ENCODE assay signal across 8 cellular contexts in genomic region chrX:153334654-153335295, GRCh38. TPM values are rescaled to one million over a fixed set of nuclear protein-coding genes. Genes with fewer than 3 reads are reported as not detected.
DNase-seq lines count a peak whose midpoint lies in the region; ATAC-seq, FAIRE-seq and TF ChIP-seq lines count a peak whose summit lies in the region.

No MANE protein-coding gene starts in this region.

- H2AFZ ChIP-seq in GM23338 = no peak overlapping the region

- peaks cover 16% of the 10 kb centered on the region; the same call in 2 of the 3 replicates for H3K36me3 Mint-ChIP-seq in GM23338 (ENCODE audit: low read depth)

- H3K4me3 Mint-ChIP-seq in GM23338 = peak overlapping the region; percentile 86

- no peaks in the 10 kb centered on the region for H3K9me2 ChIP-seq in GM23338 (ENCODE audit: insufficient read depth)

- H3K9ac ChIP-seq in skeletal muscle tissue (ENCODE audit: low read depth in 1 of 3, low read length in 3 of 3) = peak overlapping the region; percentile 57 to 85 (median 76)

- no peak for TF ChIP-seq CTCF in GM23338 (conservative IDR thresholded peaks at IDR 0.05; ENCODE audit: low read depth in 2 of 2)
- TF ChIP-seq CTCF in WERI-Rb-1 (IDR thresholded peaks at IDR 0.05; ENCODE audit: low read depth, low read length) = no peak
- TF ChIP-seq CTCF in D721Med (IDR thresholded peaks at IDR 0.05; ENCODE audit: insufficient read depth, missing control alignments) = no peak

- no peaks in the 10 kb centered on the region for H3K9me3 Mint-ChIP-seq in GM23338

- peak overlapping the region; percentile 89; the same call in 1 of the 2 replicates for H3K27ac Mint-ChIP-seq in GM23338

- no peaks in the 10 kb centered on the region for H3F3A ChIP-seq in GM23338 (replicated peaks; ENCODE audit: low read depth)

- H3K27me3 ChIP-seq in GM23338 (ENCODE audit: insufficient read depth) (no peaks in the 10 kb centered on the region), WERI-Rb-1 (ENCODE audit: insufficient read depth, low read depth, severe bottlenecking) (peaks cover 16% of the 10 kb centered on the region), skeletal muscle tissue (ENCODE audit: control insufficient read depth in 3 of 3, insufficient read depth in 3 of 3, low read length in 3 of 3) (no peaks in the 10 kb centered on the region)

- peaks cover 19% of the 10 kb centered on the region for H3K4me1 Mint-ChIP-seq in GM23338

- peaks cover 12% of the 10 kb centered on the region; the same call in 1 of the 2 replicates for H3K4me1 ChIP-seq in GM23338 (ENCODE audit: insufficient read depth)
- peaks cover 3 to 8% (median 6%) of the 10 kb centered on the region in 3 donors for H3K4me1 ChIP-seq in skeletal muscle tissue (ENCODE audit: control insufficient read depth in 3 of 3, insufficient read depth in 3 of 3, low read length in 3 of 3)

- H3K36me3 ChIP-seq in GM23338 (ENCODE audit: insufficient read depth) = no peaks in the 10 kb centered on the region
- peaks cover 9% of the 10 kb centered on the region for H3K36me3 ChIP-seq in WERI-Rb-1
- H3K36me3 ChIP-seq in skeletal muscle tissue (ENCODE audit: control insufficient read depth in 3 of 3, insufficient read depth in 3 of 3, low read length in 3 of 3) = peaks cover 0 to 8% (median 2%) of the 10 kb centered on the region in 3 donors

- peak overlapping the region; percentile 76 for H3K4me2 ChIP-seq in GM23338

- H3K4me3 ChIP-seq in GM23338 (peak overlapping the region; percentile 72), WERI-Rb-1 (ENCODE audit: low read depth, low read length) (peak overlapping the region; percentile 69), skeletal muscle tissue (ENCODE audit: low read length in 3 of 3) (peak overlapping the region; percentile 65 to 82 (median 72))

- ATAC-seq in GM23338 (peak; percentile 12; the same call in 2 of the 3 replicates), HG03280 (IDR thresholded peaks at IDR 0.05; ENCODE audit: unreplicated experiment) (no peak), GM21528 (IDR thresholded peaks at IDR 0.05; ENCODE audit: low FRiP score, unreplicated experiment) (no peak)

- H4K20me1 ChIP-seq in GM23338 (replicated peaks; ENCODE audit: insufficient read depth) = no peaks in the 10 kb centered on the region

- H3K9me3 ChIP-seq in WERI-Rb-1 (ENCODE audit: severe bottlenecking) (no peaks in the 10 kb centered on the region), skeletal muscle tissue (ENCODE audit: control insufficient read depth in 3 of 3, low read length in 3 of 3) (no peaks in the 10 kb centered on the region)

- H3K79me2 ChIP-seq in GM23338 (replicated peaks; ENCODE audit: insufficient read depth) = peaks cover 6% of the 10 kb centered on the region; the same call in 1 of the 2 replicates

- no peak overlapping the region for H3K27ac ChIP-seq in GM23338 (ENCODE audit: low read depth)
- H3K27ac ChIP-seq in WERI-Rb-1 = peak overlapping the region; percentile 65
- no peak overlapping the region for H3K27ac ChIP-seq in skeletal muscle tissue (ENCODE audit: low read depth, low read length)

- no peak for FAIRE-seq in D721Med (lab: Jason Lieb, UNC)

- no peak for DNase-seq in GM23338 (ENCODE audit: low spot score)
- DNase-seq in WERI-Rb-1 = no peak
- peak; percentile 6 for DNase-seq in germinal center (ENCODE audit: low spot score)
- DNase-seq in D721Med (ENCODE audit: insufficient read length, low spot score) = no peak
- no peak for DNase-seq in Ammon's horn (ENCODE audit: low spot score)

- peaks cover 1% of the 10 kb centered on the region for H3K27me3 Mint-ChIP-seq in GM23338 (ENCODE audit: insufficient read depth, low read depth, poor library complexity)

TF ChIP-seq in GM23338, 12 proteins besides CTCF, POLR2A, EP300 and RAD21:
- TF ChIP-seq STAT1 (IDR thresholded peaks at IDR 0.05; ENCODE audit: unreplicated experiment) = no peak
- TF ChIP-seq NANOG (IDR thresholded peaks at IDR 0.05; ENCODE audit: borderline replicate concordance) = no peak
- no peak for TF ChIP-seq JUNB (IDR thresholded peaks at IDR 0.05; ENCODE audit: unreplicated experiment)
- TF ChIP-seq ZNF331 (CRISPR knock-in tag; IDR thresholded peaks at IDR 0.05; ENCODE audit: low read depth) = no peak
- no peak for TF ChIP-seq CREB1 (CRISPR knock-in tag; IDR thresholded peaks at IDR 0.05; ENCODE audit: low read depth)
- TF ChIP-seq EZH2 (IDR thresholded peaks at IDR 0.05; ENCODE audit: low read depth, unreplicated experiment) = no peak

RNA-seq across cellular contexts. Expression of gene ZNF275, which starts 0.8 kb away (rescaled TPM):
- total RNA-seq in GM23338 (2014; rRNA removed; shearing (Covaris generic)) = 12.3 and 13.0 TPM in 2 replicates
- 3.2 TPM in 2 replicates for polyA plus RNA-seq in GM23338 (2016; fragmentation: Nextera tagmentation; extraction: Ambion mirVana)
- 5.2 TPM for total RNA-seq in skeletal muscle tissue

RNA-seq across cellular contexts. Expression of gene PNMA6F, which starts 13.2 kb away (rescaled TPM):
- 0.78 and 0.83 TPM in 2 replicates for total RNA-seq in GM23338 (2014; rRNA removed; shearing (Covaris generic))
- polyA plus RNA-seq in GM23338 (2016; fragmentation: Nextera tagmentation; extraction: Ambion mirVana) = 0.06 and 0.09 TPM in 2 replicates
- not detected for total RNA-seq in skeletal muscle tissue
